ENCODE assay signal across 41 cellular contexts in genomic region chr7:12418452-12418851, GRCh38. TPM values are rescaled to one million over a fixed set of nuclear protein-coding genes. Genes with fewer than 3 reads are reported as not detected.
"Had no signal": no experiment of that assay in that cellular context is flagged by ENCODE, and none has a peak within 500 bp of the region (broad histone marks: within the 10 kb centered on the region; RNA-seq: fewer than 3 reads in every experiment).

No MANE protein-coding gene starts in this region.

- H3K4me3 ChIP-seq: adrenal gland, ascending aorta, cardiac muscle cell had no signal

- H3K36me3 Mint-ChIP-seq: activated CD8-positive, alpha-beta memory T cell treated with anti-CD3 and anti-CD28 coated beads, Interleukin-2, amount 10 ng/mL, durations not matched to agents 7 days and 5 days; activated naive CD4-positive, alpha-beta T cell treated with anti-CD3 and anti-CD28 coated beads, Interleukin-2, amount 50 U/mL, for 72 hours; activated naive CD8-positive, alpha-beta T cell treated with anti-CD3 and anti-CD28 coated beads for 36 hours; brain; WTC11 had no signal

- H3K4me1 ChIP-seq: adrenal gland, ascending aorta had no signal

- H3K9me3 Mint-ChIP-seq: activated CD4-positive, alpha-beta memory T cell treated with anti-CD3 and anti-CD28 coated beads, Interleukin-2, amount 10 ng/mL, durations not matched to agents 7 days and 5 days; activated CD4-positive, alpha-beta T cell treated with anti-CD3 and anti-CD28 coated beads, Interleukin-2, amount 10 ng/mL, durations not matched to agents 7 days and 5 days; activated naive CD4-positive, alpha-beta T cell treated with anti-CD3 and anti-CD28 coated beads for 36 hours; activated naive CD4-positive, alpha-beta T cell treated with anti-CD3 and anti-CD28 coated beads, Interleukin-2, amount 50 U/mL, for 72 hours; activated naive CD8-positive, alpha-beta T cell treated with anti-CD3 and anti-CD28 coated beads for 36 hours; activated T-cell treated with anti-CD3 and anti-CD28 coated beads, Interleukin-2, amount 50 U/mL, for 24 hours; activated T-helper 1 cell treated with anti-CD3 and anti-CD28 coated beads, Interleukin-12 subunit alpha, Interleukin-12 subunit beta, Interleukin-2, Interleukin-4 antibody, amounts not matched to agents 30 ng/mL and 10 ng/mL and 1 ng/mL, durations not matched to agents 14 hours and 24 hours and 36 hours; activated T-helper 17 cell treated with anti-CD3 and anti-CD28 coated beads, Interleukin-2, amount 50 U/mL, for 72 hours; central memory CD8-positive, alpha-beta T cell; T-helper 1 cell treated with Interleukin-12 subunit alpha and Interleukin-12 subunit beta and Interleukin-4 antibody, amounts not matched to agents 30 μg/mL and 1 μg/mL, for 36 hours; T-helper 2 cell treated with Interferon-gamma antibody and Interleukin-4, amounts not matched to agents 5 μg/mL and 100 μg/mL, for 36 hours had no signal

- H3K27ac ChIP-seq: adrenal gland, ascending aorta, cardiac muscle cell, WERI-Rb-1 had no signal

- H3K4me3 Mint-ChIP-seq: activated CD4-positive, alpha-beta memory T cell treated with anti-CD3 and anti-CD28 coated beads, Interleukin-2, amount 10 ng/mL, durations not matched to agents 7 days and 5 days; activated CD4-positive, alpha-beta T cell treated with anti-CD3 and anti-CD28 coated beads for 36 hours; activated CD4-positive, alpha-beta T cell treated with anti-CD3 and anti-CD28 coated beads, Interleukin-2, amount 10 ng/mL, durations not matched to agents 7 days and 5 days; activated CD8-positive, alpha-beta memory T cell treated with anti-CD3 and anti-CD28 coated beads, Interleukin-2, amount 10 ng/mL, durations not matched to agents 7 days and 5 days; activated CD8-positive, alpha-beta T cell treated with anti-CD3 and anti-CD28 coated beads, Interleukin-2, amount 10 ng/mL, durations not matched to agents 7 days and 5 days; activated naive CD4-positive, alpha-beta T cell treated with anti-CD3 and anti-CD28 coated beads for 36 hours; activated naive CD8-positive, alpha-beta T cell treated with anti-CD3 and anti-CD28 coated beads for 36 hours; activated T-cell treated with anti-CD3 and anti-CD28 coated beads, Interleukin-2, amount 50 U/mL, for 24 hours; activated T-helper 1 cell treated with anti-CD3 and anti-CD28 coated beads, Interleukin-12 subunit alpha, Interleukin-12 subunit beta, Interleukin-2, Interleukin-4 antibody, amounts not matched to agents 30 ng/mL and 10 ng/mL and 1 ng/mL, durations not matched to agents 14 hours and 24 hours and 36 hours; activated T-helper 17 cell treated with anti-CD3 and anti-CD28 coated beads, Interleukin-2, amount 50 U/mL, for 72 hours; brain; central memory CD8-positive, alpha-beta T cell; T-helper 1 cell treated with Interleukin-12 subunit alpha and Interleukin-12 subunit beta and Interleukin-4 antibody, amounts not matched to agents 30 μg/mL and 1 μg/mL, for 36 hours; T-helper 2 cell treated with Interferon-gamma antibody and Interleukin-4, amounts not matched to agents 5 μg/mL and 100 μg/mL, for 36 hours; WTC11 had no signal

- H3K36me3 ChIP-seq: adrenal gland, ascending aorta, cardiac muscle cell, WERI-Rb-1 had no signal

- H3K27me3 ChIP-seq: adrenal gland, ascending aorta, cardiac muscle cell had no signal

- H3K4me1 Mint-ChIP-seq: activated CD4-positive, alpha-beta memory T cell treated with anti-CD3 and anti-CD28 coated beads, Interleukin-2, amount 10 ng/mL, durations not matched to agents 7 days and 5 days; activated CD4-positive, alpha-beta T cell treated with anti-CD3 and anti-CD28 coated beads for 36 hours; activated CD4-positive, alpha-beta T cell treated with anti-CD3 and anti-CD28 coated beads, Interleukin-2, amount 10 ng/mL, durations not matched to agents 7 days and 5 days; activated CD8-positive, alpha-beta memory T cell treated with anti-CD3 and anti-CD28 coated beads, Interleukin-2, amount 10 ng/mL, durations not matched to agents 7 days and 5 days; activated naive CD8-positive, alpha-beta T cell treated with anti-CD3 and anti-CD28 coated beads for 36 hours; activated T-helper 17 cell treated with anti-CD3 and anti-CD28 coated beads, Interleukin-2, amount 50 U/mL, for 72 hours; brain; central memory CD8-positive, alpha-beta T cell had no signal

- H3K27me3 Mint-ChIP-seq: activated CD4-positive, alpha-beta T cell treated with anti-CD3 and anti-CD28 coated beads for 36 hours; activated CD8-positive, alpha-beta memory T cell treated with anti-CD3 and anti-CD28 coated beads, Interleukin-2, amount 10 ng/mL, durations not matched to agents 7 days and 5 days; activated naive CD8-positive, alpha-beta T cell treated with anti-CD3 and anti-CD28 coated beads for 36 hours; central memory CD8-positive, alpha-beta T cell had no signal

- H3K9me3 ChIP-seq: adrenal gland, ascending aorta had no signal

- FAIRE-seq: bronchial epithelial cell, TTC549 had no signal

- ATAC-seq: activated CD4-positive, alpha-beta T cell treated with anti-CD3 and anti-CD28 coated beads for 36 hours; activated CD4-positive, CD25-positive, alpha-beta regulatory T cell treated with anti-CD3 and anti-CD28 coated beads, Interleukin-2, amount 50 U/mL, for 24 hours; activated CD8-positive, alpha-beta memory T cell treated with anti-CD3 and anti-CD28 coated beads, Interleukin-2, amount 10 ng/mL, durations not matched to agents 7 days and 5 days; activated CD8-positive, alpha-beta T cell treated with anti-CD3 and anti-CD28 coated beads, Interleukin-2, amount 10 ng/mL, durations not matched to agents 7 days and 5 days; activated naive CD4-positive, alpha-beta T cell treated with anti-CD3 and anti-CD28 coated beads, Interleukin-2, amount 50 U/mL, for 72 hours; activated T-helper 17 cell treated with anti-CD3 and anti-CD28 coated beads, Interleukin-2, amount 50 U/mL, for 72 hours; WTC11 had no signal

- H3K27ac Mint-ChIP-seq: activated CD4-positive, alpha-beta memory T cell treated with anti-CD3 and anti-CD28 coated beads, Interleukin-2, amount 10 ng/mL, durations not matched to agents 7 days and 5 days; activated CD4-positive, alpha-beta T cell treated with anti-CD3 and anti-CD28 coated beads for 36 hours; activated CD4-positive, alpha-beta T cell treated with anti-CD3 and anti-CD28 coated beads, Interleukin-2, amount 10 ng/mL, durations not matched to agents 7 days and 5 days; activated CD8-positive, alpha-beta memory T cell treated with anti-CD3 and anti-CD28 coated beads, Interleukin-2, amount 10 ng/mL, durations not matched to agents 7 days and 5 days; activated CD8-positive, alpha-beta T cell treated with anti-CD3 and anti-CD28 coated beads, Interleukin-2, amount 10 ng/mL, durations not matched to agents 7 days and 5 days; activated naive CD4-positive, alpha-beta T cell treated with anti-CD3 and anti-CD28 coated beads for 36 hours; activated naive CD4-positive, alpha-beta T cell treated with anti-CD3 and anti-CD28 coated beads, Interleukin-2, amount 50 U/mL, for 72 hours; activated naive CD8-positive, alpha-beta T cell treated with anti-CD3 and anti-CD28 coated beads for 36 hours; activated T-cell treated with anti-CD3 and anti-CD28 coated beads, Interleukin-2, amount 50 U/mL, for 24 hours; activated T-helper 1 cell treated with anti-CD3 and anti-CD28 coated beads, Interleukin-12 subunit alpha, Interleukin-12 subunit beta, Interleukin-2, Interleukin-4 antibody, amounts not matched to agents 30 ng/mL and 10 ng/mL and 1 ng/mL, durations not matched to agents 14 hours and 24 hours and 36 hours; activated T-helper 17 cell treated with anti-CD3 and anti-CD28 coated beads, Interleukin-2, amount 50 U/mL, for 72 hours; brain; T-helper 1 cell treated with Interleukin-12 subunit alpha and Interleukin-12 subunit beta and Interleukin-4 antibody, amounts not matched to agents 30 μg/mL and 1 μg/mL, for 36 hours; T-helper 2 cell treated with Interferon-gamma antibody and Interleukin-4, amounts not matched to agents 5 μg/mL and 100 μg/mL, for 36 hours had no signal

- DNase-seq: activated CD4-positive, alpha-beta memory T cell treated with anti-CD3 and anti-CD28 coated beads, Interleukin-2, amount 10 ng/mL, durations not matched to agents 7 days and 5 days; activated CD4-positive, alpha-beta T cell treated with anti-CD3 and anti-CD28 coated beads for 1 hour; activated CD4-positive, alpha-beta T cell treated with anti-CD3 and anti-CD28 coated beads for 36 hours; activated CD4-positive, alpha-beta T cell treated with anti-CD3 and anti-CD28 coated beads for 48 hours; activated CD4-positive, alpha-beta T cell treated with anti-CD3 and anti-CD28 coated beads, Interleukin-2, amount 10 ng/mL, durations not matched to agents 7 days and 5 days; activated CD4-positive, alpha-beta T cell treated with anti-CD3 and anti-CD28 coated beads, Interleukin-2, amount 50 U/mL, for 48 hours; activated CD4-positive, CD25-positive, alpha-beta regulatory T cell; activated CD8-positive, alpha-beta memory T cell treated with anti-CD3 and anti-CD28 coated beads for 24 hours; activated CD8-positive, alpha-beta memory T cell treated with anti-CD3 and anti-CD28 coated beads, Interleukin-2, amount 10 ng/mL, durations not matched to agents 7 days and 5 days; activated CD8-positive, alpha-beta memory T cell treated with anti-CD3 and anti-CD28 coated beads, Interleukin-2, amount 50 U/mL, for 48 hours; activated CD8-positive, alpha-beta T cell treated with anti-CD3 and anti-CD28 coated beads, Interleukin-2, amount 10 ng/mL, durations not matched to agents 7 days and 5 days; activated effector memory CD4-positive, alpha-beta T cell treated with anti-CD3 and anti-CD28 coated beads, Interleukin-2, amount 50 U/mL, for 16 hours; activated gamma-delta T cell treated with Interleukin-2 at 50 U/mL for 16 hours; activated naive CD4-positive, alpha-beta T cell; activated naive CD4-positive, alpha-beta T cell treated with anti-CD3 and anti-CD28 coated beads for 36 hours; activated naive CD4-positive, alpha-beta T cell treated with anti-CD3 and anti-CD28 coated beads, Interleukin-2, amount 50 U/mL, for 16 hours; activated naive CD8-positive, alpha-beta T cell treated with anti-CD3 and anti-CD28 coated beads for 36 hours; activated T-cell treated with anti-CD3 and anti-CD28 coated beads, Interleukin-2, amount 50 U/mL, for 24 hours; activated T-cell treated with anti-CD3 and anti-CD28 coated beads, Interleukin-2, amount 50 U/mL, for 48 hours; adrenal gland; amniotic stem cell; caudate nucleus; cerebellar nuclear complex; T-helper 1 cell; T-helper 2 cell; T-helper 9 cell; WERI-Rb-1 had no signal

RNA-seq across cellular contexts. Expression of gene VWDE, which starts 14.8 kb away (rescaled TPM):
- total RNA-seq: ascending aorta, chondrocyte had no signal
